1 cellular context compared by ENCODE assay signal in the genomic region with DNA sequence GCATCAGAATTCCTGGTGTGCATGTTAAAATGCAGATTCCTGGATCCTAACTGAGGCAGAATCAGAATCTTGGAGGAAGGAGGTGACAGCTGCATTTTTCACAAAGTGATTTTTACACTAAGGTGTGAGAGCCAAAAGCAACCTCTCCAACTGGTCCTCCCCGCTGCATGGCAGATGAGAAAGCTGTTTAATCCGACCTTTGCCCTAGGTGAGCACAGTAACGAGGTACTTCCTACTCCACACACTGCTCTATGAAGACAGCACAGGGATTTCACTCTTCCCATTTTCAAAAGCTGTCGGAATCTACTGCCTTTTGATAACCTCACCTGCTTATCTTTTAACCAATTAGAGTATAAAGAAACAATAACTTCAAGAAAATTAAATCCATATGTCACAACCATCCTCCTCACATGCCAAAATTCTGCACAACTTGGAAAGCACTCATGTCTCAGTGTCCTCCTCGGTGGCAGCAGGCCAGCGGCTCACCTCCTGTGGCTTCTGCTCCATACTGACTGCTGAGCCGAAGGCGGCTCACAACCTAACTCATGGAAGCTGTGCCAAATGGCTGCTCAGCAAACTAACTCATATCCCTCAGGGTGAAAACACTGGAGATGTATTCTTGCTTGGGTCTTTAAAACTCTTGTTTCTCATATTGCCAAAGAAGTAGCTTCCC.
TF ChIP-seq lines count a peak whose summit lies in the region.

No MANE protein-coding gene starts in this region.

TF ChIP-seq in GM23338, 12 proteins besides CTCF, POLR2A, EP300 and RAD21 (continued from another document):
- TF ChIP-seq, protein P1, sequence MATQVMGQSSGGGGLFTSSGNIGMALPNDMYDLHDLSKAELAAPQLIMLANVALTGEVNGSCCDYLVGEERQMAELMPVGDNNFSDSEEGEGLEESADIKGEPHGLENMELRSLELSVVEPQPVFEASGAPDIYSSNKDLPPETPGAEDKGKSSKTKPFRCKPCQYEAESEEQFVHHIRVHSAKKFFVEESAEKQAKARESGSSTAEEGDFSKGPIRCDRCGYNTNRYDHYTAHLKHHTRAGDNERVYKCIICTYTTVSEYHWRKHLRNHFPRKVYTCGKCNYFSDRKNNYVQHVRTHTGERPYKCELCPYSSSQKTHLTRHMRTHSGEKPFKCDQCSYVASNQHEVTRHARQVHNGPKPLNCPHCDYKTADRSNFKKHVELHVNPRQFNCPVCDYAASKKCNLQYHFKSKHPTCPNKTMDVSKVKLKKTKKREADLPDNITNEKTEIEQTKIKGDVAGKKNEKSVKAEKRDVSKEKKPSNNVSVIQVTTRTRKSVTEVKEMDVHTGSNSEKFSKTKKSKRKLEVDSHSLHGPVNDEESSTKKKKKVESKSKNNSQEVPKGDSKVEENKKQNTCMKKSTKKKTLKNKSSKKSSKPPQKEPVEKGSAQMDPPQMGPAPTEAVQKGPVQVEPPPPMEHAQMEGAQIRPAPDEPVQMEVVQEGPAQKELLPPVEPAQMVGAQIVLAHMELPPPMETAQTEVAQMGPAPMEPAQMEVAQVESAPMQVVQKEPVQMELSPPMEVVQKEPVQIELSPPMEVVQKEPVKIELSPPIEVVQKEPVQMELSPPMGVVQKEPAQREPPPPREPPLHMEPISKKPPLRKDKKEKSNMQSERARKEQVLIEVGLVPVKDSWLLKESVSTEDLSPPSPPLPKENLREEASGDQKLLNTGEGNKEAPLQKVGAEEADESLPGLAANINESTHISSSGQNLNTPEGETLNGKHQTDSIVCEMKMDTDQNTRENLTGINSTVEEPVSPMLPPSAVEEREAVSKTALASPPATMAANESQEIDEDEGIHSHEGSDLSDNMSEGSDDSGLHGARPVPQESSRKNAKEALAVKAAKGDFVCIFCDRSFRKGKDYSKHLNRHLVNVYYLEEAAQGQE (IDR thresholded peaks at IDR 0.05; ENCODE audit: unreplicated experiment): no peak
- TF ChIP-seq, protein P2, sequence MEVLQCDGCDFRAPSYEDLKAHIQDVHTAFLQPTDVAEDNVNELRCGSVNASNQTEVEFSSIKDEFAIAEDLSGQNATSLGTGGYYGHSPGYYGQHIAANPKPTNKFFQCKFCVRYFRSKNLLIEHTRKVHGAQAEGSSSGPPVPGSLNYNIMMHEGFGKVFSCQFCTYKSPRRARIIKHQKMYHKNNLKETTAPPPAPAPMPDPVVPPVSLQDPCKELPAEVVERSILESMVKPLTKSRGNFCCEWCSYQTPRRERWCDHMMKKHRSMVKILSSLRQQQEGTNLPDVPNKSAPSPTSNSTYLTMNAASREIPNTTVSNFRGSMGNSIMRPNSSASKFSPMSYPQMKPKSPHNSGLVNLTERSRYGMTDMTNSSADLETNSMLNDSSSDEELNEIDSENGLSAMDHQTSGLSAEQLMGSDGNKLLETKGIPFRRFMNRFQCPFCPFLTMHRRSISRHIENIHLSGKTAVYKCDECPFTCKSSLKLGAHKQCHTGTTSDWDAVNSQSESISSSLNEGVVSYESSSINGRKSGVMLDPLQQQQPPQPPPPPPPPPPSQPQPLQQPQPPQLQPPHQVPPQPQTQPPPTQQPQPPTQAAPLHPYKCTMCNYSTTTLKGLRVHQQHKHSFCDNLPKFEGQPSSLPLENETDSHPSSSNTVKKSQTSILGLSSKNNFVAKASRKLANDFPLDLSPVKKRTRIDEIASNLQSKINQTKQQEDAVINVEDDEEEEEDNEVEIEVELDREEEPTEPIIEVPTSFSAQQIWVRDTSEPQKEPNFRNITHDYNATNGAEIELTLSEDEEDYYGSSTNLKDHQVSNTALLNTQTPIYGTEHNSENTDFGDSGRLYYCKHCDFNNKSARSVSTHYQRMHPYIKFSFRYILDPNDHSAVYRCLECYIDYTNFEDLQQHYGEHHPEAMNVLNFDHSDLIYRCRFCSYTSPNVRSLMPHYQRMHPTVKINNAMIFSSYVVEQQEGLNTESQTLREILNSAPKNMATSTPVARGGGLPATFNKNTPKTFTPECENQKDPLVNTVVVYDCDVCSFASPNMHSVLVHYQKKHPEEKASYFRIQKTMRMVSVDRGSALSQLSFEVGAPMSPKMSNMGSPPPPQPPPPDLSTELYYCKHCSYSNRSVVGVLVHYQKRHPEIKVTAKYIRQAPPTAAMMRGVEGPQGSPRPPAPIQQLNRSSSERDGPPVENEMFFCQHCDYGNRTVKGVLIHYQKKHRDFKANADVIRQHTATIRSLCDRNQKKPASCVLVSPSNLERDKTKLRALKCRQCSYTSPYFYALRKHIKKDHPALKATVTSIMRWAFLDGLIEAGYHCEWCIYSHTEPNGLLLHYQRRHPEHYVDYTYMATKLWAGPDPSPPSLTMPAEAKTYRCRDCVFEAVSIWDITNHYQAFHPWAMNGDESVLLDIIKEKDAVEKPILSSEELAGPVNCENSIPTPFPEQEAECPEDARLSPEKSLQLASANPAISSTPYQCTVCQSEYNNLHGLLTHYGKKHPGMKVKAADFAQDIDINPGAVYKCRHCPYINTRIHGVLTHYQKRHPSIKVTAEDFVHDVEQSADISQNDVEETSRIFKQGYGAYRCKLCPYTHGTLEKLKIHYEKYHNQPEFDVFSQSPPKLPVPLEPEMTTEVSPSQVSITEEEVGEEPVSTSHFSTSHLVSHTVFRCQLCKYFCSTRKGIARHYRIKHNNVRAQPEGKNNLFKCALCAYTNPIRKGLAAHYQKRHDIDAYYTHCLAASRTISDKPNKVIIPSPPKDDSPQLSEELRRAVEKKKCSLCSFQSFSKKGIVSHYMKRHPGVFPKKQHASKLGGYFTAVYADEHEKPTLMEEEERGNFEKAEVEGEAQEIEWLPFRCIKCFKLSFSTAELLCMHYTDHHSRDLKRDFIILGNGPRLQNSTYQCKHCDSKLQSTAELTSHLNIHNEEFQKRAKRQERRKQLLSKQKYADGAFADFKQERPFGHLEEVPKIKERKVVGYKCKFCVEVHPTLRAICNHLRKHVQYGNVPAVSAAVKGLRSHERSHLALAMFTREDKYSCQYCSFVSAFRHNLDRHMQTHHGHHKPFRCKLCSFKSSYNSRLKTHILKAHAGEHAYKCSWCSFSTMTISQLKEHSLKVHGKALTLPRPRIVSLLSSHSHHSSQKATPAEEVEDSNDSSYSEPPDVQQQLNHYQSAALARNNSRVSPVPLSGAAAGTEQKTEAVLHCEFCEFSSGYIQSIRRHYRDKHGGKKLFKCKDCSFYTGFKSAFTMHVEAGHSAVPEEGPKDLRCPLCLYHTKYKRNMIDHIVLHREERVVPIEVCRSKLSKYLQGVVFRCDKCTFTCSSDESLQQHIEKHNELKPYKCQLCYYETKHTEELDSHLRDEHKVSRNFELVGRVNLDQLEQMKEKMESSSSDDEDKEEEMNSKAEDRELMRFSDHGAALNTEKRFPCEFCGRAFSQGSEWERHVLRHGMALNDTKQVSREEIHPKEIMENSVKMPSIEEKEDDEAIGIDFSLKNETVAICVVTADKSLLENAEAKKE (CRISPR knock-in tag; IDR thresholded peaks at IDR 0.05): no peak
- no peak for TF ChIP-seq EZH2 (IDR thresholded peaks at IDR 0.05; ENCODE audit: low read depth, unreplicated experiment)
- TF ChIP-seq STAT1 (IDR thresholded peaks at IDR 0.05; ENCODE audit: unreplicated experiment): no peak
- TF ChIP-seq CREB1 (CRISPR knock-in tag; IDR thresholded peaks at IDR 0.05; ENCODE audit: low read depth): no peak
